ENCODE assay signal across 18 cellular contexts in the genomic region with DNA sequence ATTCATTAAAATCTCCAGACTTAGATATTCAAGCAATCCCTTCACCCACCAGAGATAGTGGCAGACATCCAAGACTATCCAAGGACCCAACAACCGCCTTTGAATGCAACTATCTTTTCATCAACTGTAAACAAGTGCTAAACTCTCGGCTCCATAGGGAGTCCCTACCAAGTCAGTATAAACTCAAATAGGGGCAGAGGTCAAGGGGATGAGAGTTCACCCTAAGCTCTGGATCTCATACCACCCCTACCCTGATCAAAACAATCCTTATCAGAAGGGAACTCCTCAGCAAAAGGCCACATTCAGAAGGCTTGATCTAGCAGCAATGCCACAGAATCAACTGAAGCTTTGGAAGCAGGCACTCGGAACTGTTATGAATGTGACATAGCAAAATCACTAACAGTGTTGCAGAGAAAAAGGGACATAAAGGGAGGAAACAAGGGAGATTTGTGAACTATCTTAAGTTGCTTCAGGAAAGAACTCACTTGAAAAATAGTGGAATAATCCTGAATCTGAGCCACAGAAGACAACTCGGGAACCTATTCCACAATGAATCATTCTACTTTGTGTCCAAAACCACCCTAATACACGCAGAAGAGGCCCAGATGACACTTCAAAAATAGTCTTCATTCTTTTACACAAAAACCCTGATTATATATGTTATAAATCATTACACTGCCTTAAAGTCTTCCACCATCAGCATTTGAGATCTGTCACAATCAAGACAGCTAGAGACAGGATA. TPM values are rescaled to one million over a fixed set of nuclear protein-coding genes. Genes with fewer than 3 reads are reported as not detected.
A peak's percentile ranks its signal among the peaks of the same experiment; 100 is the strongest.
DNase-seq lines count a peak whose midpoint lies in the region; ATAC-seq and TF ChIP-seq lines count a peak whose summit lies in the region.
"Had no signal": no experiment of that assay in that cellular context is flagged by ENCODE, and none has a peak within 500 bp of the region (broad histone marks: within the 10 kb centered on the region; RNA-seq: fewer than 3 reads in every experiment).

No MANE protein-coding gene starts in this region.

- TF ChIP-seq CTCF in BJ (IDR thresholded peaks at IDR 0.05; ENCODE audit: insufficient read depth, low read depth, low read length), result no peak
- no peak for TF ChIP-seq CTCF in LNCaP clone FGC (IDR thresholded peaks at IDR 0.05; ENCODE audit: control insufficient read depth, extremely low read depth, insufficient read depth)
- no peak for TF ChIP-seq CTCF in brain (conservative IDR thresholded peaks at IDR 0.05)
- TF ChIP-seq CTCF in mesothelial cell of epicardium (IDR thresholded peaks at IDR 0.05; ENCODE audit: unreplicated experiment), result no peak

- H3K27me3 Mint-ChIP-seq in brain (no peaks in the 10 kb centered on the region), mesothelial cell of epicardium (ENCODE audit: low read depth) (no peaks in the 10 kb centered on the region)
- H3K27me3 Mint-ChIP-seq: B cell had no signal

- POLR2A ChIA-PET in BJ (lab: Charles Lee), result no interaction called here

- H3K36me3 Mint-ChIP-seq in brain (peaks cover 7% of the 10 kb centered on the region), mesothelial cell of epicardium (peaks cover 5% of the 10 kb centered on the region)

- H3K27ac Mint-ChIP-seq in brain (peak overlapping the region in 3 of 5 experiments; percentile 9 to 65 (median 35)), mesothelial cell of epicardium (peak overlapping the region; percentile 81)
- H3K27ac Mint-ChIP-seq: B cell had no signal

- DNase-seq in BJ (ENCODE audit: low read depth) (peak; percentile 37), LNCaP clone FGC (ENCODE audit: low read depth) (peak; percentile 22), mesothelial cell of epicardium (ENCODE audit: low spot score in 2 of 2, unreplicated experiment in 2 of 2) (no peak), NCI-H187 treated with DMSO at 0.1 percent for 48 hours (lab: John Stamatoyannopoulos, UW) (no peak), T-helper 1 cell (no peak)
- DNase-seq in effector CD4-positive, alpha-beta T cell, result no peak
- DNase-seq: activated CD4-positive, CD25-positive, alpha-beta regulatory T cell treated with anti-CD3 and anti-CD28 coated beads, Interleukin-2, amount 50 U/mL, for 72 hours; activated T-cell treated with anti-CD3 and anti-CD28 coated beads, Interleukin-2, amount 50 U/mL, for 1 hour; heart right ventricle; lower lobe of right lung; NCI-H1092; NCI-H524 treated with DMSO at 0.1 percent for 48 hours; SHP77; stimulated activated CD4-positive, alpha-beta T cell treated with anti-CD3 and anti-CD28 coated beads, Interleukin-4, amount 100 ng/mL, for 4 hours; stimulated activated naive CD8-positive, alpha-beta T cell treated with anti-CD3 and anti-CD28 coated beads, Interleukin-15, Interleukin-2, amounts not matched to agents 100 U/mL and 50 U/mL, for 24 hours had no signal

- H3K4me1 Mint-ChIP-seq in brain, result peaks cover 39% of the 10 kb centered on the region
- peaks cover 30% of the 10 kb centered on the region for H3K4me1 Mint-ChIP-seq in mesothelial cell of epicardium
- H3K4me1 Mint-ChIP-seq: B cell had no signal

- H3K4me3 ChIP-seq in BJ (ENCODE audit: low read depth, low read length) (no peak overlapping the region), LNCaP clone FGC (ENCODE audit: low read depth, low read length) (no peak overlapping the region)
- H3K4me3 ChIP-seq: heart right ventricle, lower lobe of right lung had no signal

- ATAC-seq in HG02885 (IDR thresholded peaks at IDR 0.05; ENCODE audit: poor library complexity, unreplicated experiment), result no peak
- ATAC-seq: lower lobe of right lung; stimulated activated naive CD8-positive, alpha-beta T cell treated with anti-CD3 and anti-CD28 coated beads, Interleukin-15, Interleukin-2, amounts not matched to agents 100 U/mL and 50 U/mL, for 24 hours had no signal

- no peaks in the 10 kb centered on the region for H3K36me3 ChIP-seq in BJ (ENCODE audit: control insufficient read depth, insufficient read depth, low read length)
- H3K36me3 ChIP-seq: heart right ventricle, lower lobe of right lung had no signal

- no peak overlapping the region for H3K4me3 Mint-ChIP-seq in brain
- H3K4me3 Mint-ChIP-seq in mesothelial cell of epicardium, result no peak overlapping the region
- H3K4me3 Mint-ChIP-seq: B cell had no signal

- H3K9me3 Mint-ChIP-seq in brain, result no peaks in the 10 kb centered on the region
- H3K9me3 Mint-ChIP-seq in mesothelial cell of epicardium, result no peaks in the 10 kb centered on the region

- CTCF ChIA-PET in BJ (lab: Yijun Ruan, JAX), result interaction anchor here (1.3 to 2.7 kb wide), 3 partner anchors 10 to 104 kb away, joined by 5 to 11 read pairs (median 6); no protein-coding TSS in a partner anchor

- no peaks in the 10 kb centered on the region for H3K27me3 ChIP-seq in BJ (ENCODE audit: control insufficient read depth, insufficient read depth, low read length)
- H3K27me3 ChIP-seq: heart right ventricle had no signal

RNA-seq across cellular contexts. Expression of a gene that starts 49.8 kb away (rescaled TPM):
- polyA plus RNA-seq in BJ (2011; rRNA removed) (0.23 and 0.25 TPM in 2 replicates), brain (ENCODE audit: insufficient read depth, low read depth, low replicate concordance) (0.53 TPM)
- 0.21 and 0.47 TPM in 2 replicates for polyA minus RNA-seq in BJ (2011; rRNA and poly(A)+ RNA removed)
- 5.2 to 6.2 TPM (median 5.9 TPM) in 3 replicates for total RNA-seq in mesothelial cell of epicardium

RNA-seq across cellular contexts. Expression of a gene that starts 55.7 kb away (rescaled TPM):
- polyA plus RNA-seq in BJ (2011; rRNA removed), result 2.0 and 2.5 TPM in 2 replicates
- polyA minus RNA-seq in BJ (2011; rRNA and poly(A)+ RNA removed), result 1.5 and 1.9 TPM in 2 replicates
- 6.3 TPM for polyA plus RNA-seq in brain (ENCODE audit: insufficient read depth, low read depth, low replicate concordance)
- total RNA-seq in mesothelial cell of epicardium, result 36.1 to 37.4 TPM (median 37.1 TPM) in 3 replicates

Comparison
In these comparisons a context has a peak if more than half of its experiments do, and no peak if none do; other contexts are left out.
1. DNase-seq: peak in BJ (single experiment) and LNCaP clone FGC (single experiment); none in mesothelial cell of epicardium (0 of 2), NCI-H187 treated with DMSO at 0.1 percent for 48 hours (single experiment), T-helper 1 cell (0 of 5) and effector CD4-positive, alpha-beta T cell (single experiment).